Comparison of ENCODE assay signal across 5 cellular contexts in the genomic region with DNA sequence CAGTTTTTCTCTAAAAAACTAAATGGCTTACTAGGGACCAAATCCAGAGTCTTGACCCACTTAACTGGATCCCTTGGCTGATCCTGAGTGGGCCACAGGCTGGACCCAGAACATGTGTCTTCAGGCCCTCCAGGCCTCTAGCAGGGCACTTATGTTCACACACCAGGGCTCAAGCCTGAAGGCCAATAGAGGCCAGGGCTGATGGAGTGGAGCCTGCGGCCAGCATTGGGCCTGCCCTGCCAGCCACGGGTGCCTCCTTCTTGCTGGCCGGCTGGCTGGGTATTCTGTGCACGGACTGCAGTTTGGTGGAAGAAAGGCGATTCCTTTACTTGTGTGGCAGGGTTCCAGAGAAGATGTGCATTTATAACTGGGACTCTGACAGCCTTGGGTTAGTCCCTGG.
"Had no signal": no experiment of that assay in that cellular context is flagged by ENCODE, and none has a peak within 500 bp of the region (broad histone marks: within the 10 kb centered on the region; RNA-seq: fewer than 3 reads in every experiment).

No MANE protein-coding gene starts in this region.

- H3K27ac ChIP-seq: HL-60 had no signal

- DNase-seq: IMR-90, KBM-7, KG1 had no signal

- H3K4me3 ChIP-seq: K562 had no signal
